In genomic region chr12:66107451-66107915, GRCh38 we compare ENCODE assay signal across 1 cellular context.
A peak's percentile ranks its signal among the peaks of the same experiment; 100 is the strongest.
TF ChIP-seq lines count a peak whose summit lies in the region.

No MANE protein-coding gene starts in this region.

TF ChIP-seq in GM12878, 131 proteins besides CTCF, POLR2A, EP300 and RAD21 (continued from another document):
- no peak for TF ChIP-seq PRDM15 (CRISPR knock-in tag; IDR thresholded peaks at IDR 0.05)
- TF ChIP-seq JUND (IDR thresholded peaks at IDR 0.05; ENCODE audit: low read depth, low read length): no peak
- TF ChIP-seq CBFB (IDR thresholded peaks at IDR 0.05; ENCODE audit: low read depth): no peak
- TF ChIP-seq IKZF1 (conservative IDR thresholded peaks at IDR 0.05): no peak
- no peak for TF ChIP-seq ZNF274 (IDR thresholded peaks at IDR 0.05; ENCODE audit: insufficient read depth, insufficient read length)
- no peak for TF ChIP-seq FOXM1 (IDR thresholded peaks at IDR 0.05; ENCODE audit: low read depth, low read length)
- TF ChIP-seq, protein P1, sequence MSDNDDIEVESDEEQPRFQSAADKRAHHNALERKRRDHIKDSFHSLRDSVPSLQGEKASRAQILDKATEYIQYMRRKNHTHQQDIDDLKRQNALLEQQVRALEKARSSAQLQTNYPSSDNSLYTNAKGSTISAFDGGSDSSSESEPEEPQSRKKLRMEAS (IDR thresholded peaks at IDR 0.05; ENCODE audit: low read depth, low read length): no peak
- TF ChIP-seq REST (IDR thresholded peaks at IDR 0.05; ENCODE audit: low read depth, low read length): no peak
- no peak for TF ChIP-seq BMI1 (IDR thresholded peaks at IDR 0.05; ENCODE audit: borderline replicate concordance)
- TF ChIP-seq MYC (IDR thresholded peaks at IDR 0.05; ENCODE audit: insufficient read depth, insufficient read length, insufficient replicate concordance, low read length, severe bottlenecking): no peak
- TF ChIP-seq, protein P2, sequence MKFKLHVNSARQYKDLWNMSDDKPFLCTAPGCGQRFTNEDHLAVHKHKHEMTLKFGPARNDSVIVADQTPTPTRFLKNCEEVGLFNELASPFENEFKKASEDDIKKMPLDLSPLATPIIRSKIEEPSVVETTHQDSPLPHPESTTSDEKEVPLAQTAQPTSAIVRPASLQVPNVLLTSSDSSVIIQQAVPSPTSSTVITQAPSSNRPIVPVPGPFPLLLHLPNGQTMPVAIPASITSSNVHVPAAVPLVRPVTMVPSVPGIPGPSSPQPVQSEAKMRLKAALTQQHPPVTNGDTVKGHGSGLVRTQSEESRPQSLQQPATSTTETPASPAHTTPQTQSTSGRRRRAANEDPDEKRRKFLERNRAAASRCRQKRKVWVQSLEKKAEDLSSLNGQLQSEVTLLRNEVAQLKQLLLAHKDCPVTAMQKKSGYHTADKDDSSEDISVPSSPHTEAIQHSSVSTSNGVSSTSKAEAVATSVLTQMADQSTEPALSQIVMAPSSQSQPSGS (IDR thresholded peaks at IDR 0.05; ENCODE audit: low read length): peak; percentile 22; the same call in 1 of the 2 replicates
